Comparison of ENCODE assay signal across 1 cellular context in genomic region chr20:31711416-31712111, GRCh38.
TF ChIP-seq lines count a peak whose summit lies in the region.

No MANE protein-coding gene starts in this region.

TF ChIP-seq in HepG2, 621 proteins besides CTCF, POLR2A, EP300 and RAD21 (continued from another document and continues in another):
- TF ChIP-seq CEBPZ (IDR thresholded peaks at IDR 0.05; ENCODE audit: low read length): no peak
- no peak; the same call in 1 of the 2 replicates for TF ChIP-seq ZBTB49 (CRISPR knock-in tag; IDR thresholded peaks at IDR 0.05; ENCODE audit: borderline replicate concordance)
- TF ChIP-seq ATM (IDR thresholded peaks at IDR 0.05; ENCODE audit: borderline replicate concordance): no peak
- no peak; the same call in 1 of the 2 replicates for TF ChIP-seq DMAP1 (CRISPR knock-in tag; IDR thresholded peaks at IDR 0.05)
- no peak for TF ChIP-seq TBP (CRISPR knock-in tag; IDR thresholded peaks at IDR 0.05)
- no peak for TF ChIP-seq ZNF552 (CRISPR knock-in tag; IDR thresholded peaks at IDR 0.05; ENCODE audit: borderline replicate concordance)
- TF ChIP-seq ELF4 (CRISPR knock-in tag; IDR thresholded peaks at IDR 0.05; ENCODE audit: borderline replicate concordance): no peak
- no peak for TF ChIP-seq ZMYM2 (CRISPR knock-in tag; IDR thresholded peaks at IDR 0.05)
- TF ChIP-seq MXD3 (CRISPR knock-in tag; IDR thresholded peaks at IDR 0.05): no peak
- no peak for TF ChIP-seq ZBTB14 (CRISPR knock-in tag; IDR thresholded peaks at IDR 0.05)
- peak; percentile 73 for TF ChIP-seq FOSL2 (CRISPR knock-in tag; IDR thresholded peaks at IDR 0.05)
- TF ChIP-seq ZBED4 (CRISPR knock-in tag; IDR thresholded peaks at IDR 0.05; ENCODE audit: borderline replicate concordance): no peak
- TF ChIP-seq ZKSCAN8 (CRISPR knock-in tag; IDR thresholded peaks at IDR 0.05; ENCODE audit: borderline replicate concordance): peak; percentile 40; the same call in 1 of the 2 replicates
- TF ChIP-seq PITX1 (CRISPR knock-in tag; IDR thresholded peaks at IDR 0.05): peak; percentile 90; the same call in 1 of the 2 replicates
- TF ChIP-seq NR2F2 (IDR thresholded peaks at IDR 0.05; ENCODE audit: borderline replicate concordance, low read depth): peak; percentile 61; the same call in 1 of the 2 replicates
- TF ChIP-seq KAT8 (CRISPR knock-in tag; IDR thresholded peaks at IDR 0.05): 0 out of 2 replicates have a peak, but pooled peaks have one; percentile 24
- no peak for TF ChIP-seq ZNF468 (CRISPR knock-in tag; IDR thresholded peaks at IDR 0.05)
- no peak for TF ChIP-seq CENPT (CRISPR knock-in tag; IDR thresholded peaks at IDR 0.05; ENCODE audit: low read depth)
- TF ChIP-seq MAFK (conservative IDR thresholded peaks at IDR 0.05 in 1 of 2, IDR thresholded peaks at IDR 0.05 in 1 of 2; ENCODE audit: low read length in 2 of 2): peak; percentile 95 to 99
- TF ChIP-seq LRRFIP1 (CRISPR knock-in tag; conservative IDR thresholded peaks at IDR 0.05): 0 out of 2 replicates have a peak, but pooled peaks have one; percentile 5
- TF ChIP-seq ZNF367 (CRISPR knock-in tag; IDR thresholded peaks at IDR 0.05; ENCODE audit: borderline replicate concordance): no peak
- TF ChIP-seq DNMT3B (CRISPR knock-in tag; conservative IDR thresholded peaks at IDR 0.05): peak; percentile 91; the same call in 1 of the 2 replicates
- peak in 1 of 2 experiments; percentile 49; a peak in 1 of 4 replicates for TF ChIP-seq ATF4 (CRISPR knock-in tag; IDR thresholded peaks at IDR 0.05)
- TF ChIP-seq ZNF280B (CRISPR knock-in tag; IDR thresholded peaks at IDR 0.05; ENCODE audit: borderline replicate concordance): no peak
- TF ChIP-seq NCOA1 (CRISPR knock-in tag; IDR thresholded peaks at IDR 0.05): no peak
- no peak for TF ChIP-seq ZNF790 (CRISPR knock-in tag; IDR thresholded peaks at IDR 0.05; ENCODE audit: borderline replicate concordance)
- TF ChIP-seq MEIS2 (CRISPR knock-in tag; IDR thresholded peaks at IDR 0.05): no peak
- no peak for TF ChIP-seq NFE2L1 (CRISPR knock-in tag; IDR thresholded peaks at IDR 0.05; ENCODE audit: borderline replicate concordance)
- 0 out of 2 replicates have a peak, but pooled peaks have one; percentile 2 for TF ChIP-seq ZNF335 (CRISPR knock-in tag; IDR thresholded peaks at IDR 0.05)
- TF ChIP-seq GPBP1L1 (CRISPR knock-in tag; IDR thresholded peaks at IDR 0.05): no peak
- TF ChIP-seq SOX13 (IDR thresholded peaks at IDR 0.05): peak; percentile 79
- TF ChIP-seq SOX13 (CRISPR knock-in tag; conservative IDR thresholded peaks at IDR 0.05 in 1 of 2, IDR thresholded peaks at IDR 0.05 in 1 of 2): peak in 1 of 2 experiments; percentile 98; a peak in 2 of 4 replicates
- no peak for TF ChIP-seq BORCS8-MEF2B (CRISPR knock-in tag; IDR thresholded peaks at IDR 0.05)
- TF ChIP-seq ZNF180 (CRISPR knock-in tag; IDR thresholded peaks at IDR 0.05; ENCODE audit: borderline replicate concordance, low read depth): no peak
- TF ChIP-seq CSRNP1 (CRISPR knock-in tag; IDR thresholded peaks at IDR 0.05): no peak
